In genomic region chr4:49120804-49121203, GRCh38 we compare ENCODE assay signal across 7 cellular contexts.
A peak's percentile ranks its signal among the peaks of the same experiment; 100 is the strongest.
DNase-seq lines count a peak whose midpoint lies in the region; ATAC-seq lines count a peak whose summit lies in the region.
"Not testable (repeated sequence)": the region's sequence is repeated elsewhere in the genome, so short reads cannot be mapped to it uniquely, and the experiment has no call there.

No MANE protein-coding gene starts in this region.

- not testable (repeated sequence) for H3K27ac Mint-ChIP-seq in T-cell; natural killer cell treated with Interleukin-12 subunit alpha and Interleukin-12 subunit beta and Interleukin-15 and Interleukin-18, amount 100 ng/mL, for 72 hours

- ATAC-seq in GM18858 (IDR thresholded peaks at IDR 0.05; ENCODE audit: unreplicated experiment) = peak; percentile 21
- peak; percentile 25 for ATAC-seq in HG02642 (IDR thresholded peaks at IDR 0.05; ENCODE audit: poor library complexity, unreplicated experiment)
- ATAC-seq in T-cell (replicated peaks in 1 of 4) = peak; percentile 23 to 48 (median 32)
- ATAC-seq in left ventricle myocardium superior = peak; percentile 74
- ATAC-seq in natural killer cell treated with Interleukin-12 subunit alpha and Interleukin-12 subunit beta and Interleukin-15 and Interleukin-18, amount 100 ng/mL, for 72 hours = peak; percentile 69 to 76

- H3K36me3 Mint-ChIP-seq in T-cell = peaks cover 19% of the 10 kb centered on the region
- H3K36me3 Mint-ChIP-seq in natural killer cell treated with Interleukin-12 subunit alpha and Interleukin-12 subunit beta and Interleukin-15 and Interleukin-18, amount 100 ng/mL, for 72 hours = peaks cover 48% of the 10 kb centered on the region

- H3K27me3 Mint-ChIP-seq in T-cell; natural killer cell treated with Interleukin-12 subunit alpha and Interleukin-12 subunit beta and Interleukin-15 and Interleukin-18, amount 100 ng/mL, for 72 hours: not testable (repeated sequence)

- not testable (repeated sequence) for H3K4me1 Mint-ChIP-seq in T-cell
- H3K4me1 Mint-ChIP-seq in natural killer cell treated with Interleukin-12 subunit alpha and Interleukin-12 subunit beta and Interleukin-15 and Interleukin-18, amount 100 ng/mL, for 72 hours (ENCODE audit: low read depth in 2 of 2) = peaks cover 9 to 12% of the 10 kb centered on the region in 2 donors

- CTCF ChIA-PET in T-cell (lab: Charles Lee) = not testable (repeated sequence)

- intact Hi-C loops in left ventricle myocardium superior (cut with micrococcal nuclease) = not testable (repeated sequence)

- H3K9me3 Mint-ChIP-seq in T-cell = peaks cover 21 to 44% (median 30%) of the 10 kb centered on the region in 3 donors
- peaks cover 44% of the 10 kb centered on the region for H3K9me3 Mint-ChIP-seq in natural killer cell treated with Interleukin-12 subunit alpha and Interleukin-12 subunit beta and Interleukin-15 and Interleukin-18, amount 100 ng/mL, for 72 hours

- POLR2A ChIA-PET in T-cell (lab: Charles Lee) = not testable (repeated sequence)

- DNase-seq in HK-2 (ENCODE audit: unreplicated experiment) (peak; percentile 2), dermis blood vessel endothelial cell (peak; percentile 57)
- DNase-seq in T-cell; left ventricle myocardium superior; natural killer cell treated with Interleukin-12 subunit alpha and Interleukin-12 subunit beta and Interleukin-15 and Interleukin-18, amount 100 ng/mL, for 72 hours (ENCODE audit: low spot score): not testable (repeated sequence)

- not testable (repeated sequence) for H3K4me3 Mint-ChIP-seq in T-cell; natural killer cell treated with Interleukin-12 subunit alpha and Interleukin-12 subunit beta and Interleukin-15 and Interleukin-18, amount 100 ng/mL, for 72 hours

Comparison
In these comparisons a context has a peak if more than half of its experiments do, and no peak if none do; other contexts are left out.
1. ATAC-seq: peak in every context shown above with its lines; median percentile 74 in left ventricle myocardium superior; 72 in natural killer cell treated with Interleukin-12 subunit alpha and Interleukin-12 subunit beta and Interleukin-15 and Interleukin-18, amount 100 ng/mL, for 72 hours; 32 in T-cell; 25 in HG02642; 21 in GM18858.